In the genomic region with DNA sequence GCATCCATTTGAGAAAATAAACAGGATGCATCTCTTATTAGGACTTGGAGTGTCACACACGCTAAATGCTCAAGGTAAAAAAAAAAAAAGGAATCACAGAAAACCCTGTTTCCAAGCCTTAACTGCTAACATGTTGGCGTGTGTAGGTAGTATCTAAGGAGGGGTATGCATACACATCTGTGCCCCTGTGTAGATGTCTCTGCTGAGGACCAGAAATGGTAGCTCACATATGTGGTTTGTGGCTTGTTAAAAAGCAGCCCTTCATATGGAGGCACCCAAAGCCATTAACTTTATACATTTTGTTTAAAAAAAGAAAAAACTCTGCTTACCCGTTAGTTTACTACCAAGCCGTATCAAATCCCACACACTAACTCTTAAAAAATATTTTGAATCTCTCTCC, we compare ENCODE assay signal across 1 cellular context.
TF ChIP-seq lines count a peak whose summit lies in the region.

No MANE protein-coding gene starts in this region.

TF ChIP-seq in WTC11, 78 proteins besides CTCF, POLR2A, EP300 and RAD21 (continued from another document):
- TF ChIP-seq, protein P1, sequence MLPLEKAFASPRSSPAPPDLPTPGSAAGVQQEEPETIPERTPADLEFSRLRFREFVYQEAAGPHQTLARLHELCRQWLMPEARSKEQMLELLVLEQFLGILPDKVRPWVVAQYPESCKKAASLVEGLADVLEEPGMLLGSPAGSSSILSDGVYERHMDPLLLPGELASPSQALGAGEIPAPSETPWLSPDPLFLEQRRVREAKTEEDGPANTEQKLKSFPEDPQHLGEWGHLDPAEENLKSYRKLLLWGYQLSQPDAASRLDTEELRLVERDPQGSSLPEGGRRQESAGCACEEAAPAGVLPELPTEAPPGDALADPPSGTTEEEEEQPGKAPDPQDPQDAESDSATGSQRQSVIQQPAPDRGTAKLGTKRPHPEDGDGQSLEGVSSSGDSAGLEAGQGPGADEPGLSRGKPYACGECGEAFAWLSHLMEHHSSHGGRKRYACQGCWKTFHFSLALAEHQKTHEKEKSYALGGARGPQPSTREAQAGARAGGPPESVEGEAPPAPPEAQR (CRISPR knock-in tag; IDR thresholded peaks at IDR 0.05), result no peak
- TF ChIP-seq PRRX2 (CRISPR knock-in tag; IDR thresholded peaks at IDR 0.05) (no peak), NR3C1 (CRISPR knock-in tag; conservative IDR thresholded peaks at IDR 0.05; ENCODE audit: low read depth) (no peak)
